In the genomic region with DNA sequence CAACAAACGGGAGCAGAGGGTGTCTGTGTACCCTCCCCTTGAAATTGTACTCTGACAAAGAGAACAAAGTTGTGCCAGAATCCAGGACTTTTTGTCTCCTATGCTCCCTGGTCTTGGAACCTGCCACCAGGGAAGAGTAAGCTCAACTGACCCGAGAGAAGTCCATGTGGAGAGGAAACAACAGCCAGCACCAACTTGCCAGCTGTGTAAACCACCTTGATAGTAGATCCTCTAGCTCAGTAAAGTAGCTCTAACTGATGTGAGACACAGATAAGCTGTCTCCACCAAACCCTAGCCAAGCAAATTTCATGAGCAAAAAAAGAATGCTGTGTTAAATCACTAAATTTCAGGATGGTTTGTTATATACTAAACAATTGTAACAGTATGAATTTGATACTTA, we compare ENCODE assay signal across 22 cellular contexts.
"Had no signal": no experiment of that assay in that cellular context is flagged by ENCODE, and none has a peak within 500 bp of the region (broad histone marks: within the 10 kb centered on the region; RNA-seq: fewer than 3 reads in every experiment).

No MANE protein-coding gene starts in this region.

- H3K27ac ChIP-seq: esophagus squamous epithelium, gastroesophageal sphincter, psoas muscle, right lobe of liver, thoracic aorta, transverse colon had no signal

- H3K27ac Mint-ChIP-seq: dendritic cell treated with granulocyte-macrophage colony-stimulating factor and Interleukin-4, amounts not matched to agents 40 ng/mL and 50 ng/mL, for 4 days; effector memory CD8-positive, alpha-beta T cell; natural killer cell treated with Interleukin-12 subunit alpha and Interleukin-12 subunit beta and Interleukin-15 and Interleukin-18, amount 100 ng/mL, for 72 hours; stimulated activated memory B cell treated with anti-CD40 and anti-IgM and Interleukin-4, amounts not matched to agents 10 μg/mL and 1 μg/mL and 100 μg/mL, for 72 hours; stimulated activated naive CD8-positive, alpha-beta T cell treated with anti-CD3 and anti-CD28 coated beads, Interleukin-15, Interleukin-2, amounts not matched to agents 100 ng/mL and 50 ng/mL, for 24 hours had no signal

- H3K4me3 Mint-ChIP-seq: dendritic cell treated with granulocyte-macrophage colony-stimulating factor and Interleukin-4, amounts not matched to agents 40 ng/mL and 50 ng/mL, for 4 days; effector memory CD8-positive, alpha-beta T cell; natural killer cell treated with Interleukin-12 subunit alpha and Interleukin-12 subunit beta and Interleukin-15 and Interleukin-18, amount 100 ng/mL, for 72 hours; stimulated activated memory B cell treated with anti-CD40 and anti-IgM and Interleukin-4, amounts not matched to agents 10 μg/mL and 1 μg/mL and 100 μg/mL, for 72 hours; stimulated activated naive CD8-positive, alpha-beta T cell treated with anti-CD3 and anti-CD28 coated beads, Interleukin-15, Interleukin-2, amounts not matched to agents 100 ng/mL and 50 ng/mL, for 24 hours had no signal

- H3K9me3 Mint-ChIP-seq: dendritic cell treated with granulocyte-macrophage colony-stimulating factor and Interleukin-4, amounts not matched to agents 40 ng/mL and 50 ng/mL, for 4 days; effector memory CD8-positive, alpha-beta T cell; stimulated activated memory B cell treated with anti-CD40 and anti-IgM and Interleukin-4, amounts not matched to agents 10 μg/mL and 1 μg/mL and 100 μg/mL, for 72 hours had no signal

- H3K36me3 ChIP-seq: right lobe of liver had no signal

- H3K27me3 Mint-ChIP-seq: dendritic cell treated with granulocyte-macrophage colony-stimulating factor and Interleukin-4, amounts not matched to agents 40 ng/mL and 50 ng/mL, for 4 days; effector memory CD8-positive, alpha-beta T cell; natural killer cell treated with Interleukin-12 subunit alpha and Interleukin-12 subunit beta and Interleukin-15 and Interleukin-18, amount 100 ng/mL, for 72 hours; stimulated activated memory B cell treated with anti-CD40 and anti-IgM and Interleukin-4, amounts not matched to agents 10 μg/mL and 1 μg/mL and 100 μg/mL, for 72 hours; stimulated activated naive CD8-positive, alpha-beta T cell treated with anti-CD3 and anti-CD28 coated beads, Interleukin-15, Interleukin-2, amounts not matched to agents 100 ng/mL and 50 ng/mL, for 24 hours had no signal

- DNase-seq: effector memory CD8-positive, alpha-beta T cell; esophagus squamous epithelium; foreskin fibroblast; glutamatergic neuron; kidney; left cardiac atrium; left ventricle myocardium superior; mesenchymal stem cell; midbrain; psoas muscle; retina; right lobe of liver; stimulated activated CD4-positive, alpha-beta T cell treated with anti-CD3 and anti-CD28 coated beads, Interleukin-4, amount 100 ng/mL, for 1 hour; substantia nigra; transverse colon had no signal

- H3K4me3 ChIP-seq: esophagus squamous epithelium, gastroesophageal sphincter, lung, psoas muscle, right lobe of liver, thoracic aorta, transverse colon had no signal

- H3K4me1 ChIP-seq: esophagus squamous epithelium, gastroesophageal sphincter, psoas muscle, transverse colon had no signal

- H3K9me3 ChIP-seq: esophagus squamous epithelium, gastroesophageal sphincter, psoas muscle, right lobe of liver, thoracic aorta, transverse colon had no signal

- H3K4me1 Mint-ChIP-seq: stimulated activated memory B cell treated with anti-CD40 and anti-IgM and Interleukin-4, amounts not matched to agents 10 μg/mL and 1 μg/mL and 100 μg/mL, for 72 hours had no signal

- H3K27me3 ChIP-seq: esophagus squamous epithelium, gastroesophageal sphincter, right lobe of liver, transverse colon had no signal
